ENCODE assay signal across 19 cellular contexts in genomic region chr5:174337276-174338203, GRCh38.
A peak's percentile ranks its signal among the peaks of the same experiment; 100 is the strongest.
DNase-seq lines count a peak whose midpoint lies in the region; ATAC-seq and TF ChIP-seq lines count a peak whose summit lies in the region.
"Had no signal": no experiment of that assay in that cellular context is flagged by ENCODE, and none has a peak within 500 bp of the region (broad histone marks: within the 10 kb centered on the region; RNA-seq: fewer than 3 reads in every experiment).

No MANE protein-coding gene starts in this region.

- DNase-seq in left cardiac atrium (no peak), left ventricle myocardium inferior (no peak), iPS-NIHi11 (ENCODE audit: low spot score) (peak; percentile 44), upper lobe of right lung (no peak), NCI-H1105 treated with DMSO at 0.1 percent for 48 hours (lab: John Stamatoyannopoulos, UW) (no peak)
- DNase-seq: activated CD4-positive, alpha-beta T cell treated with anti-CD3 and anti-CD28 coated beads, Interleukin-2, amount 50 U/mL, for 48 hours; activated naive CD4-positive, alpha-beta T cell treated with anti-CD3 and anti-CD28 coated beads for 36 hours; activated T-cell treated with anti-CD3 and anti-CD28 coated beads for 4 hours; DMS153; HCEC 1CT; hypothalamus; NCI-H1694; nucleus accumbens; stimulated activated naive CD4-positive, alpha-beta T cell; T-helper 1 cell; transverse colon had no signal

- H3K27ac ChIP-seq in left ventricle myocardium inferior (replicated peaks): no peak overlapping the region
- H3K27ac ChIP-seq in upper lobe of right lung: no peak overlapping the region
- H3K27ac ChIP-seq: transverse colon had no signal

- no peak for TF ChIP-seq CTCF in left ventricle myocardium inferior (IDR thresholded peaks at IDR 0.05; ENCODE audit: borderline replicate concordance)
- no peak for TF ChIP-seq CTCF in upper lobe of right lung (IDR thresholded peaks at IDR 0.05)

- H3K9me3 ChIP-seq in left ventricle myocardium inferior (replicated peaks): no peaks in the 10 kb centered on the region
- H3K9me3 ChIP-seq in upper lobe of right lung: no peaks in the 10 kb centered on the region
- H3K9me3 ChIP-seq: transverse colon had no signal

- H3K4me1 ChIP-seq in left ventricle myocardium inferior: peaks cover 15% of the 10 kb centered on the region
- no peaks in the 10 kb centered on the region for H3K4me1 ChIP-seq in upper lobe of right lung
- H3K4me1 ChIP-seq: transverse colon had no signal

- ATAC-seq in left cardiac atrium (peak; percentile 45 to 61), SK-N-SH treated with all-trans-retinoic acid at 6 μM for 48 hours (peak; percentile 60), upper lobe of right lung (peak; percentile 30), HG03095 (IDR thresholded peaks at IDR 0.05; ENCODE audit: unreplicated experiment) (no peak), GM18505 (IDR thresholded peaks at IDR 0.05; ENCODE audit: unreplicated experiment) (no peak)

- H3K27me3 ChIP-seq in left ventricle myocardium inferior (ENCODE audit: low read depth): peaks cover 51% of the 10 kb centered on the region
- H3K27me3 ChIP-seq in upper lobe of right lung: peaks cover 21% of the 10 kb centered on the region

- intact Hi-C loops in left cardiac atrium (cut with DNase I) (no loop called here), left ventricle myocardium inferior (cut with micrococcal nuclease) (no loop called here), upper lobe of right lung (cut with DNase I) (no loop called here)

- no peak for TF ChIP-seq POLR2A in GM18505 (IDR thresholded peaks at IDR 0.05; ENCODE audit: borderline replicate concordance, extremely low read depth, insufficient read depth, insufficient read length)

- H3K36me3 ChIP-seq in left ventricle myocardium inferior (no peaks in the 10 kb centered on the region), upper lobe of right lung (no peaks in the 10 kb centered on the region)
- H3K36me3 ChIP-seq: transverse colon had no signal

- H3K4me3 ChIP-seq in left ventricle myocardium inferior (no peak overlapping the region), upper lobe of right lung (no peak overlapping the region)
- H3K4me3 ChIP-seq: transverse colon had no signal

TF ChIP-seq in SK-N-SH treated with all-trans-retinoic acid at 6 μM for 48 hours, 23 proteins besides CTCF, POLR2A, EP300 and RAD21:
- TF ChIP-seq RARB (CRISPR knock-in tag; IDR thresholded peaks at IDR 0.05) (no peak), ARNTL (CRISPR knock-in tag; IDR thresholded peaks at IDR 0.05; ENCODE audit: borderline replicate concordance, low read depth) (no peak), TCF4 (CRISPR knock-in tag; IDR thresholded peaks at IDR 0.05; ENCODE audit: borderline replicate concordance) (peak; percentile 53; the same call in 1 of the 2 replicates)

Comparison
In these comparisons a context has a peak if more than half of its experiments do, and no peak if none do; other contexts are left out.
1. ATAC-seq: peak in left cardiac atrium (2 of 2), SK-N-SH treated with all-trans-retinoic acid at 6 μM for 48 hours (single experiment) and upper lobe of right lung (single experiment); none in HG03095 (single experiment) and GM18505 (single experiment).